In the genomic region with DNA sequence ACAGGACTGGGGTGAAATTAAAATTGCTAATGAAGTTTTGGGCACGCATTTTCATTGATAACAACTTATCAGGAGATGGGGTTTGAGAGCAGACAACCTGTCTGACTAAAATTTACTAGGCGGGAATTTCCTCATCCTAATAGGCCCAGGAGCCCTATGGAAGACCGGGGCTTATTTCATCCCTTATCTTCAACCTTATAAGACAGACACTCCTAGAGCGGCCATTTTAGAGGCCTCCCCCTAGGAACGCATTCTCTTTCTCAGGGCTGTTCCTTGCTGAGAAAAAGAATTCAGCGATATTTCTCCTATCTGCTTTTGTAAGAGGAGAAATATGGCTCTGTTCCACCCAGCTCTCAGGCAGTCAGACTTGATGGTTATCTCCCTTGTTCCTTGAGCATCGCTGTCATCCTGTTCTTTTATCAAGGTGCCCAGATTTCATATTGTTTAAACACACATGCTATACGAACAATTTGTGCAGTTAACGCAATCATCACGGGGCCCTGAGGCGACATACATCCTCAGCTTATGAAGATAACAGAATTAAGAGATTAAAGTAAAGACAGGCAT, we compare ENCODE assay signal across 1 cellular context.
TF ChIP-seq lines count a peak whose summit lies in the region.

No MANE protein-coding gene starts in this region.

TF ChIP-seq in GM12878, 131 proteins besides CTCF, POLR2A, EP300 and RAD21:
- TF ChIP-seq HDAC6 (IDR thresholded peaks at IDR 0.05; ENCODE audit: unreplicated experiment) (no peak), CBX5 (IDR thresholded peaks at IDR 0.05; ENCODE audit: low read depth) (peak; percentile 61; the same call in 1 of the 2 replicates), SMC3 (IDR thresholded peaks at IDR 0.05; ENCODE audit: borderline replicate concordance, low read length) (no peak), NRF1 (conservative IDR thresholded peaks at IDR 0.05; ENCODE audit: low read depth, low read length) (no peak), HDAC2 (IDR thresholded peaks at IDR 0.05) (no peak), RAD51 (IDR thresholded peaks at IDR 0.05) (no peak), ATF7 (IDR thresholded peaks at IDR 0.05; ENCODE audit: low read depth) (no peak)
- TF ChIP-seq, protein P1, sequence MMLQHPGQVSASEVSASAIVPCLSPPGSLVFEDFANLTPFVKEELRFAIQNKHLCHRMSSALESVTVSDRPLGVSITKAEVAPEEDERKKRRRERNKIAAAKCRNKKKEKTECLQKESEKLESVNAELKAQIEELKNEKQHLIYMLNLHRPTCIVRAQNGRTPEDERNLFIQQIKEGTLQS (IDR thresholded peaks at IDR 0.05; ENCODE audit: borderline replicate concordance, extremely low read depth, low read depth, low read length), result no peak
- TF ChIP-seq, protein P2, sequence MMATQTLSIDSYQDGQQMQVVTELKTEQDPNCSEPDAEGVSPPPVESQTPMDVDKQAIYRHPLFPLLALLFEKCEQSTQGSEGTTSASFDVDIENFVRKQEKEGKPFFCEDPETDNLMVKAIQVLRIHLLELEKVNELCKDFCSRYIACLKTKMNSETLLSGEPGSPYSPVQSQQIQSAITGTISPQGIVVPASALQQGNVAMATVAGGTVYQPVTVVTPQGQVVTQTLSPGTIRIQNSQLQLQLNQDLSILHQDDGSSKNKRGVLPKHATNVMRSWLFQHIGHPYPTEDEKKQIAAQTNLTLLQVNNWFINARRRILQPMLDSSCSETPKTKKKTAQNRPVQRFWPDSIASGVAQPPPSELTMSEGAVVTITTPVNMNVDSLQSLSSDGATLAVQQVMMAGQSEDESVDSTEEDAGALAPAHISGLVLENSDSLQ (IDR thresholded peaks at IDR 0.05), result no peak
- TF ChIP-seq, protein P3, sequence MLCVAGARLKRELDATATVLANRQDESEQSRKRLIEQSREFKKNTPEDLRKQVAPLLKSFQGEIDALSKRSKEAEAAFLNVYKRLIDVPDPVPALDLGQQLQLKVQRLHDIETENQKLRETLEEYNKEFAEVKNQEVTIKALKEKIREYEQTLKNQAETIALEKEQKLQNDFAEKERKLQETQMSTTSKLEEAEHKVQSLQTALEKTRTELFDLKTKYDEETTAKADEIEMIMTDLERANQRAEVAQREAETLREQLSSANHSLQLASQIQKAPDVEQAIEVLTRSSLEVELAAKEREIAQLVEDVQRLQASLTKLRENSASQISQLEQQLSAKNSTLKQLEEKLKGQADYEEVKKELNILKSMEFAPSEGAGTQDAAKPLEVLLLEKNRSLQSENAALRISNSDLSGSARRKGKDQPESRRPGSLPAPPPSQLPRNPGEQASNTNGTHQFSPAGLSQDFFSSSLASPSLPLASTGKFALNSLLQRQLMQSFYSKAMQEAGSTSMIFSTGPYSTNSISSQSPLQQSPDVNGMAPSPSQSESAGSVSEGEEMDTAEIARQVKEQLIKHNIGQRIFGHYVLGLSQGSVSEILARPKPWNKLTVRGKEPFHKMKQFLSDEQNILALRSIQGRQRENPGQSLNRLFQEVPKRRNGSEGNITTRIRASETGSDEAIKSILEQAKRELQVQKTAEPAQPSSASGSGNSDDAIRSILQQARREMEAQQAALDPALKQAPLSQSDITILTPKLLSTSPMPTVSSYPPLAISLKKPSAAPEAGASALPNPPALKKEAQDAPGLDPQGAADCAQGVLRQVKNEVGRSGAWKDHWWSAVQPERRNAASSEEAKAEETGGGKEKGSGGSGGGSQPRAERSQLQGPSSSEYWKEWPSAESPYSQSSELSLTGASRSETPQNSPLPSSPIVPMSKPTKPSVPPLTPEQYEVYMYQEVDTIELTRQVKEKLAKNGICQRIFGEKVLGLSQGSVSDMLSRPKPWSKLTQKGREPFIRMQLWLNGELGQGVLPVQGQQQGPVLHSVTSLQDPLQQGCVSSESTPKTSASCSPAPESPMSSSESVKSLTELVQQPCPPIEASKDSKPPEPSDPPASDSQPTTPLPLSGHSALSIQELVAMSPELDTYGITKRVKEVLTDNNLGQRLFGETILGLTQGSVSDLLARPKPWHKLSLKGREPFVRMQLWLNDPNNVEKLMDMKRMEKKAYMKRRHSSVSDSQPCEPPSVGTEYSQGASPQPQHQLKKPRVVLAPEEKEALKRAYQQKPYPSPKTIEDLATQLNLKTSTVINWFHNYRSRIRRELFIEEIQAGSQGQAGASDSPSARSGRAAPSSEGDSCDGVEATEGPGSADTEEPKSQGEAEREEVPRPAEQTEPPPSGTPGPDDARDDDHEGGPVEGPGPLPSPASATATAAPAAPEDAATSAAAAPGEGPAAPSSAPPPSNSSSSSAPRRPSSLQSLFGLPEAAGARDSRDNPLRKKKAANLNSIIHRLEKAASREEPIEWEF (IDR thresholded peaks at IDR 0.05; ENCODE audit: insufficient replicate concordance, low read depth, low read length), result no peak
- TF ChIP-seq, protein P4, sequence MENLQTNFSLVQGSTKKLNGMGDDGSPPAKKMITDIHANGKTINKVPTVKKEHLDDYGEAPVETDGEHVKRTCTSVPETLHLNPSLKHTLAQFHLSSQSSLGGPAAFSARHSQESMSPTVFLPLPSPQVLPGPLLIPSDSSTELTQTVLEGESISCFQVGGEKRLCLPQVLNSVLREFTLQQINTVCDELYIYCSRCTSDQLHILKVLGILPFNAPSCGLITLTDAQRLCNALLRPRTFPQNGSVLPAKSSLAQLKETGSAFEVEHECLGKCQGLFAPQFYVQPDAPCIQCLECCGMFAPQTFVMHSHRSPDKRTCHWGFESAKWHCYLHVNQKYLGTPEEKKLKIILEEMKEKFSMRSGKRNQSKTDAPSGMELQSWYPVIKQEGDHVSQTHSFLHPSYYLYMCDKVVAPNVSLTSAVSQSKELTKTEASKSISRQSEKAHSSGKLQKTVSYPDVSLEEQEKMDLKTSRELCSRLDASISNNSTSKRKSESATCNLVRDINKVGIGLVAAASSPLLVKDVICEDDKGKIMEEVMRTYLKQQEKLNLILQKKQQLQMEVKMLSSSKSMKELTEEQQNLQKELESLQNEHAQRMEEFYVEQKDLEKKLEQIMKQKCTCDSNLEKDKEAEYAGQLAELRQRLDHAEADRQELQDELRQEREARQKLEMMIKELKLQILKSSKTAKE (IDR thresholded peaks at IDR 0.05; ENCODE audit: low read depth, poor library complexity, severe bottlenecking), result peak; percentile 44
- TF ChIP-seq, protein P5, sequence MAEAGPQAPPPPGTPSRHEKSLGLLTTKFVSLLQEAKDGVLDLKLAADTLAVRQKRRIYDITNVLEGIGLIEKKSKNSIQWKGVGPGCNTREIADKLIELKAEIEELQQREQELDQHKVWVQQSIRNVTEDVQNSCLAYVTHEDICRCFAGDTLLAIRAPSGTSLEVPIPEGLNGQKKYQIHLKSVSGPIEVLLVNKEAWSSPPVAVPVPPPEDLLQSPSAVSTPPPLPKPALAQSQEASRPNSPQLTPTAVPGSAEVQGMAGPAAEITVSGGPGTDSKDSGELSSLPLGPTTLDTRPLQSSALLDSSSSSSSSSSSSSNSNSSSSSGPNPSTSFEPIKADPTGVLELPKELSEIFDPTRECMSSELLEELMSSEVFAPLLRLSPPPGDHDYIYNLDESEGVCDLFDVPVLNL (IDR thresholded peaks at IDR 0.05; ENCODE audit: low read depth, low read length), result no peak
